Comparison of ENCODE assay signal across 27 cellular contexts in the genomic region with DNA sequence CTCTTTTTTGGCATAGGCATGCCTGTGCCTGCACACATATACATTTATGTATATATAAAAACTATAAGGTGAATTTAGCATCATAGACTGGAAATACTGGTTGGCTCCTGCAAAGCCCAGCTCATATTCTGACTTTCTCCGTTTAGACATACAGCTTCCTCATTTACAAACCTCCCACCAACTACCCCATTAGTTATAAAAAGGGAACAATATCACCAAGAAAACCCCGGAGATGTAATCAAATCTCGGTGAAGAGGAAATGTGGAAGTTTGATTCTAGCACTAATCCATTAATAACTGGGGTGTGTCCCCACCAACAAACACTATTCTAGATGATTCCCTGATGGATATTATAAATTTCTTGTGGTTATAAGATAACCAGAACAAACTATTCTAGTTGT.
DNase-seq lines count a peak whose midpoint lies in the region; ATAC-seq and TF ChIP-seq lines count a peak whose summit lies in the region.
"Had no signal": no experiment of that assay in that cellular context is flagged by ENCODE, and none has a peak within 500 bp of the region (broad histone marks: within the 10 kb centered on the region; RNA-seq: fewer than 3 reads in every experiment).

No MANE protein-coding gene starts in this region.

- H3K9ac ChIP-seq in mammary epithelial cell (ENCODE audit: insufficient read depth, low read length), result no peak overlapping the region
- H3K9ac ChIP-seq: neural progenitor cell had no signal

- H2AFZ ChIP-seq in mammary epithelial cell (ENCODE audit: low read depth, low read length), result no peak overlapping the region
- H2AFZ ChIP-seq: neural progenitor cell had no signal

- no peaks in the 10 kb centered on the region for H3K9me3 Mint-ChIP-seq in memory B cell
- H3K9me3 Mint-ChIP-seq: neural progenitor cell; stimulated activated memory B cell treated with anti-CD40 and anti-IgM and Interleukin-4, amounts not matched to agents 10 μg/mL and 1 μg/mL and 100 μg/mL, for 72 hours had no signal

- H3K4me3 ChIP-seq in NB4 (ENCODE audit: low read depth, low read length), result no peak overlapping the region
- H3K4me3 ChIP-seq in body of pancreas, result no peak overlapping the region
- H3K4me3 ChIP-seq in mammary epithelial cell (replicated peaks in 1 of 3; ENCODE audit: insufficient read depth in 1 of 3, low read depth in 2 of 3, low read length in 3 of 3), result no peak overlapping the region
- H3K4me3 ChIP-seq: colonic mucosa, HAP-1, heart left ventricle, lower lobe of right lung, neural progenitor cell, Peyer's patch, sigmoid colon had no signal

- dilution Hi-C loops in mammary epithelial cell (cut with HindIII; ENCODE audit: low sequenced_read_pairs), result no loop called here

- no peaks in the 10 kb centered on the region for H4K20me1 ChIP-seq in mammary epithelial cell (ENCODE audit: insufficient read depth, low read length)

- no peaks in the 10 kb centered on the region for H3K79me2 ChIP-seq in mammary epithelial cell (ENCODE audit: insufficient read depth, low read length)

- H3K4me1 ChIP-seq in body of pancreas, result no peaks in the 10 kb centered on the region
- H3K4me1 ChIP-seq in mammary epithelial cell (ENCODE audit: insufficient read depth, low read length), result peaks cover 2% of the 10 kb centered on the region
- H3K4me1 ChIP-seq: colonic mucosa, HAP-1, neural progenitor cell, Peyer's patch had no signal

- ATAC-seq in memory B cell (ENCODE audit: low read depth) (peak; percentile 53), body of pancreas (no peak)
- ATAC-seq: activated CD8-positive, alpha-beta T cell treated with anti-CD3 and anti-CD28 coated beads, Interleukin-2, amount 10 ng/mL, durations not matched to agents 7 days and 5 days; heart left ventricle; stimulated activated memory B cell treated with anti-CD40 and anti-IgM and Interleukin-4, amounts not matched to agents 10 μg/mL and 1 μg/mL and 100 μg/mL, for 72 hours had no signal

- in situ Hi-C loops in mammary epithelial cell (cut with MboI; ENCODE audit: low sequenced_read_pairs in 2 of 2), result no loop called here

- H3K27me3 ChIP-seq in body of pancreas (no peaks in the 10 kb centered on the region), mammary epithelial cell (ENCODE audit: insufficient read depth, low read length) (no peaks in the 10 kb centered on the region)
- H3K27me3 ChIP-seq: colonic mucosa, heart left ventricle, neural progenitor cell, Peyer's patch, sigmoid colon had no signal

- H3K27ac Mint-ChIP-seq in memory B cell, result no peak overlapping the region
- H3K27ac Mint-ChIP-seq: activated CD8-positive, alpha-beta T cell treated with anti-CD3 and anti-CD28 coated beads, Interleukin-2, amount 10 ng/mL, durations not matched to agents 7 days and 5 days; activated naive CD8-positive, alpha-beta T cell; IgD-negative memory B cell; progenitor cell of endocrine pancreas; stimulated activated memory B cell treated with anti-CD40 and anti-IgM and Interleukin-4, amounts not matched to agents 10 μg/mL and 1 μg/mL and 100 μg/mL, for 72 hours had no signal

- CTCF ChIA-PET in mammary epithelial cell (lab: Charles Lee; ENCODE audit: low non-redundant PET), result no interaction called here

- H3K36me3 Mint-ChIP-seq in memory B cell, result no peaks in the 10 kb centered on the region
- H3K36me3 Mint-ChIP-seq: activated naive CD8-positive, alpha-beta T cell; IgD-negative memory B cell; neural progenitor cell; stimulated activated memory B cell treated with anti-CD40 and anti-IgM and Interleukin-4, amounts not matched to agents 10 μg/mL and 1 μg/mL and 100 μg/mL, for 72 hours had no signal

- H3K4me1 Mint-ChIP-seq in memory B cell, result peaks cover 8% of the 10 kb centered on the region
- H3K4me1 Mint-ChIP-seq: stimulated activated memory B cell treated with anti-CD40 and anti-IgM and Interleukin-4, amounts not matched to agents 10 μg/mL and 1 μg/mL and 100 μg/mL, for 72 hours had no signal

- H3K4me3 Mint-ChIP-seq in memory B cell, result no peak overlapping the region
- H3K4me3 Mint-ChIP-seq: activated CD8-positive, alpha-beta T cell treated with anti-CD3 and anti-CD28 coated beads, Interleukin-2, amount 10 ng/mL, durations not matched to agents 7 days and 5 days; activated naive CD8-positive, alpha-beta T cell; IgD-negative memory B cell; neural progenitor cell; stimulated activated memory B cell treated with anti-CD40 and anti-IgM and Interleukin-4, amounts not matched to agents 10 μg/mL and 1 μg/mL and 100 μg/mL, for 72 hours had no signal

- WGBS in body of pancreas, 2 donors, result 45 to 55% methylated on average over 3 of the region's 3 CpGs
- 90% methylated on average over 3 of the region's 3 CpGs for WGBS in mammary epithelial cell (ENCODE audit: low coverage, missing lambda C conversion rate)

- TF ChIP-seq POLR2A in NB4 (IDR thresholded peaks at IDR 0.05; ENCODE audit: extremely low read depth, insufficient read length) (no peak), body of pancreas (IDR thresholded peaks at IDR 0.05) (no peak)

- H3K27ac ChIP-seq in body of pancreas, result no peak overlapping the region
- H3K27ac ChIP-seq in mammary epithelial cell (ENCODE audit: insufficient read depth, low read depth, low read length), result no peak overlapping the region
- H3K27ac ChIP-seq: colonic mucosa, lower lobe of right lung, neural progenitor cell, Peyer's patch had no signal

- peaks cover 3% of the 10 kb centered on the region for H3K27me3 Mint-ChIP-seq in memory B cell
- H3K27me3 Mint-ChIP-seq: activated naive CD8-positive, alpha-beta T cell; IgD-negative memory B cell; progenitor cell of endocrine pancreas; stimulated activated memory B cell treated with anti-CD40 and anti-IgM and Interleukin-4, amounts not matched to agents 10 μg/mL and 1 μg/mL and 100 μg/mL, for 72 hours had no signal

- no TSS peak for BruUV-seq in mammary epithelial cell (replicated peaks; lab: Mats Ljungman, UMichigan)

- H3K36me3 ChIP-seq in body of pancreas (replicated peaks in 1 of 2; ENCODE audit: insufficient read depth in 1 of 2, low read depth in 2 of 2) (no peaks in the 10 kb centered on the region), mammary epithelial cell (ENCODE audit: insufficient read depth, low read length) (no peaks in the 10 kb centered on the region)
- H3K36me3 ChIP-seq: colonic mucosa, HAP-1, heart left ventricle, lower lobe of right lung, neural progenitor cell, Peyer's patch, sigmoid colon had no signal

- intact Hi-C loops in body of pancreas (cut with DNase I), result no loop called here
- intact Hi-C loops in mammary epithelial cell (cut with micrococcal nuclease), result no loop called here

- no peak overlapping the region for H3K4me2 ChIP-seq in mammary epithelial cell (ENCODE audit: insufficient read depth, low read depth, low read length)
- H3K4me2 ChIP-seq: neural progenitor cell had no signal

- TF ChIP-seq CTCF in NB4 (IDR thresholded peaks at IDR 0.05; ENCODE audit: low read depth, low read length) (no peak), body of pancreas (IDR thresholded peaks at IDR 0.05) (no peak), mammary epithelial cell (conservative IDR thresholded peaks at IDR 0.05 in 1 of 2, IDR thresholded peaks at IDR 0.05 in 1 of 2; ENCODE audit: extremely low read depth in 1 of 2, insufficient read depth in 1 of 2, low read depth in 1 of 2, low read length in 2 of 2) (no peak)

- H3K9me3 ChIP-seq in body of pancreas (no peaks in the 10 kb centered on the region), mammary epithelial cell (replicated peaks; ENCODE audit: insufficient read depth, low read length) (no peaks in the 10 kb centered on the region)
- H3K9me3 ChIP-seq: colonic mucosa, HAP-1, heart left ventricle, lower lobe of right lung, Peyer's patch, sigmoid colon had no signal

- DNase-seq in CD1c-positive myeloid dendritic cell (ENCODE audit: extremely low spot score) (peak; percentile 83), NB4 (ENCODE audit: low read depth) (peak; percentile 53), SKM-1 treated with dmso at 0.1 percent for 144 hours (lab: John Stamatoyannopoulos, UW; ENCODE audit: unreplicated experiment) (peak; percentile 85), memory B cell (ENCODE audit: low spot score in 2 of 2) (no peak), NCI-H2196 treated with DMSO at 0.1 percent for 48 hours (lab: John Stamatoyannopoulos, UW; ENCODE audit: unreplicated experiment) (no peak), NCI-H1105 treated with DMSO at 0.1 percent for 48 hours (lab: John Stamatoyannopoulos, UW) (no peak), body of pancreas (no peak), mammary epithelial cell (no peak)
- DNase-seq: activated CD8-positive, alpha-beta T cell treated with anti-CD3 and anti-CD28 coated beads, Interleukin-2, amount 10 ng/mL, durations not matched to agents 7 days and 5 days; anterior cingulate cortex; colonic mucosa; effector CD8-positive, alpha-beta T cell; heart left ventricle; kidney glomerular epithelial cell; lower lobe of right lung; NCI-H187; NCI-H345; Peyer's patch; SHP77 treated with DMSO at 0.1 percent for 48 hours; sigmoid colon; stimulated activated CD4-positive, alpha-beta T cell treated with anti-CD3 and anti-CD28 coated beads, Interleukin-4, amount 100 ng/mL, for 4 hours had no signal

Comparison
In these comparisons a context has a peak if more than half of its experiments do, and no peak if none do; other contexts are left out.
1. DNase-seq: peak in CD1c-positive myeloid dendritic cell (single experiment), NB4 (single experiment) and SKM-1 treated with dmso at 0.1 percent for 144 hours (single experiment); none in memory B cell (0 of 2), NCI-H2196 treated with DMSO at 0.1 percent for 48 hours (single experiment), NCI-H1105 treated with DMSO at 0.1 percent for 48 hours (single experiment), body of pancreas (0 of 4) and mammary epithelial cell (single experiment).